Comparison of ENCODE assay signal across 6 cellular contexts in the genomic region with DNA sequence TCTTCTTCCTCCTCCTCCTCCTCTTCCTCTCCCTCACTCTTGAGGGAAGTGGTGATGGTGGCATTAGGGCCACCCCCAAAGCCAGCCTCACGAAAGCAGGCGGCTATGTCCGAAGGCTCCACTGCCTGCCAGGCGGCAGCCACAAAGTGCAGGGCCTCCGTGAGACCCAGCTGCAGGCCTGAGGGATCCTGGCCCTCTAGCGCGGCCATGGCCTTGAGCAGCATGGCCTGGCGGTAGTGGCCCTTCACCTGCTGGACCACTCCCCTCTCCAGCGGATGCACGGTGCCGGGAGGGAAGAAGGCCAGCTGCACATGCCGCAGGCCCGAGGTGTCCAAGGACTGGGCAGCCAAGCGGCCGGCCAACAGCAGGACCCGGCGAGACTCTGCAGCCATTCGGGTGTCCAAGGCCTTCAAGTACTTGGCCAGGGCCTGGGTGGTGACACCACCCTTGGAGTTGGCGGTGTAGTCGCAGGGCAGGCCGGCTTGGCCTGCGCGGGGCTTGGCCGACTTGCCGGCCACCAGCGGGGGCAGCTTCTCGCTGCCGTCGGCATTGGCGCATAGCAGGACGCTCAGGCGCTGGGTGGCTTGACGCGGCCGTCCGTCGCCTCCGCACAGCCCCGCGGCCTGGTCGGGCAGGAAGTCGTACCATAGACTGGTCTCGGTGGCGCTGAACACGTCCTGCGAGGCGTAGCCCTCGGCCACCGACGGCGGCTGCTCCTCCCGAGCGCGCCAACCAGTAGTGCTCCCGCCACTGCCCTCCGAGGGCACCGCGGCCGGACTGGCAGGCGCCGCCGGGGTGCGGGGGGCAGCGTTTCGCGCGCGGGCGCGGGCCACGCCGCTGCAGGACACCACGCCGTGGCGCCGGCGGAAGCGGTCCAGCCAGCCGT. TPM values are rescaled to one million over a fixed set of nuclear protein-coding genes. Genes with fewer than 3 reads are reported as not detected.
DNase-seq lines count a peak whose midpoint lies in the region; ATAC-seq, FAIRE-seq and TF ChIP-seq lines count a peak whose summit lies in the region.

No MANE protein-coding gene starts in this region.

- H3K4me3 ChIP-seq in mucosa of rectum (ENCODE audit: low read length in 2 of 2): peak overlapping the region; percentile 85 to 87

- no peaks in the 10 kb centered on the region for H3K9me3 ChIP-seq in mucosa of rectum (ENCODE audit: control insufficient read depth in 2 of 2, low read length in 2 of 2)

- H3K4me1 ChIP-seq in mucosa of rectum (ENCODE audit: control insufficient read depth in 2 of 2, insufficient read depth in 2 of 2, low read length in 2 of 2): peaks cover 21 to 39% of the 10 kb centered on the region in 2 donors

- H3K27me3 ChIP-seq in mucosa of rectum (ENCODE audit: control insufficient read depth in 2 of 2, insufficient read depth in 2 of 2, low read length in 2 of 2): no peaks in the 10 kb centered on the region

- H3K36me3 ChIP-seq in mucosa of rectum (ENCODE audit: control insufficient read depth in 2 of 2, insufficient read depth in 2 of 2, low read length in 2 of 2): peaks cover 5% of the 10 kb centered on the region in 2 donors

- no peak for DNase-seq in GM12891 (ENCODE audit: insufficient read length, low spot score)
- no peak for DNase-seq in H54 (ENCODE audit: insufficient read length, low spot score)

- TF ChIP-seq POLR2A in GM12891 (IDR thresholded peaks at IDR 0.05; ENCODE audit: low read depth, low read length): no peak
- TF ChIP-seq POLR2A in H54 (IDR thresholded peaks at IDR 0.05; ENCODE audit: low read depth, low read length): no peak

- peak overlapping the region; percentile 74 for H3K27ac ChIP-seq in adipose tissue (ENCODE audit: low read depth, low read length)
- peak overlapping the region; percentile 57 to 76 for H3K27ac ChIP-seq in mucosa of rectum (ENCODE audit: low read depth in 2 of 2, low read length in 2 of 2)

- ATAC-seq in GM19328 (IDR thresholded peaks at IDR 0.05; ENCODE audit: unreplicated experiment) (no peak), GM21717 (IDR thresholded peaks at IDR 0.05; ENCODE audit: unreplicated experiment) (no peak)

- 18 to 37% (median 34%) methylated on average over 73 to 79 of the region's 79 CpGs for WGBS in adipose tissue, 3 donors

- FAIRE-seq in GM12891 (lab: Jason Lieb, UNC): peak; percentile 28
- FAIRE-seq in H54 (lab: Jason Lieb, UNC): no peak

- peak overlapping the region; percentile 38 to 77 for H3K9ac ChIP-seq in mucosa of rectum (ENCODE audit: low read depth in 1 of 2, low read length in 2 of 2)

TF ChIP-seq in GM12891, 5 proteins besides CTCF, POLR2A, EP300 and RAD21:
- TF ChIP-seq TAF1 (IDR thresholded peaks at IDR 0.05; ENCODE audit: low read depth, low read length) (no peak), POLR2AphosphoS5 (IDR thresholded peaks at IDR 0.05; ENCODE audit: low read depth, low read length) (no peak)

RNA-seq across cellular contexts. Expression of a gene that starts 1.1 kb away (rescaled TPM):
- 26.5 TPM for polyA plus RNA-seq in GM12891 (2012; ENCODE audit: low read depth, missing spikeins)
- 10 to 100 TPM; 37.8 to 73.4 (median 70.9) TPM for polyA plus RNA-seq in adipose tissue

RNA-seq across cellular contexts. Expression of a gene that starts 4.2 kb away (rescaled TPM):
- 0.05 TPM for polyA plus RNA-seq in GM12891 (2012; ENCODE audit: low read depth, missing spikeins)
- under 1 TPM in 2 of 3 donors, not detected in 1; 0.09 to 0.71 TPM for polyA plus RNA-seq in adipose tissue

RNA-seq across cellular contexts. Expression of a gene that starts 10.6 kb away (rescaled TPM):
- polyA plus RNA-seq in GM12891 (2012; ENCODE audit: low read depth, missing spikeins): 20.1 TPM
- 10 to 100 TPM in 2 of 3 donors, 1 to 10 TPM in 1; 6.6 to 33.5 (median 12.9) TPM for polyA plus RNA-seq in adipose tissue

RNA-seq across cellular contexts. Expression of a gene that starts 17.9 kb away (rescaled TPM):
- polyA plus RNA-seq in GM12891 (2012; ENCODE audit: low read depth, missing spikeins): 22.8 TPM
- polyA plus RNA-seq in adipose tissue: 10 to 100 TPM; 21.8 to 99.9 (median 75.1) TPM

RNA-seq across cellular contexts. Expression of a gene that starts 34.9 kb away (rescaled TPM):
- 6.9 TPM for polyA plus RNA-seq in GM12891 (2012; ENCODE audit: low read depth, missing spikeins)
- 1 to 10 TPM; 5.1 to 9.7 (median 8.9) TPM for polyA plus RNA-seq in adipose tissue
